In genomic region chr10:32189400-32190084, GRCh38 we compare ENCODE assay signal across 12 cellular contexts.
DNase-seq lines count a peak whose midpoint lies in the region; ATAC-seq, FAIRE-seq and TF ChIP-seq lines count a peak whose summit lies in the region.
"Had no signal": no experiment of that assay in that cellular context is flagged by ENCODE, and none has a peak within 500 bp of the region (broad histone marks: within the 10 kb centered on the region; RNA-seq: fewer than 3 reads in every experiment).

No MANE protein-coding gene starts in this region.

- POLR2A ChIA-PET in IMR-90 (lab: Charles Lee; ENCODE audit: unreplicated experiment): no interaction called here

- H2BK5ac ChIP-seq in IMR-90 (ENCODE audit: low read depth, low read length, poor library complexity, severe bottlenecking): no peak overlapping the region

- no peak overlapping the region for H3K4me2 ChIP-seq in IMR-90 (ENCODE audit: low read depth, low read length)
- no peak overlapping the region for H3K4me2 ChIP-seq in astrocyte (ENCODE audit: low read length)

- peaks cover 2% of the 10 kb centered on the region for H3K4me1 Mint-ChIP-seq in astrocyte (ENCODE audit: low read depth, unreplicated experiment)
- H3K4me1 Mint-ChIP-seq in natural killer cell treated with Interleukin-12 subunit alpha and Interleukin-12 subunit beta and Interleukin-15 and Interleukin-18, amount 100 ng/mL, for 72 hours (ENCODE audit: low read depth in 2 of 2): no peaks in the 10 kb centered on the region

- TF ChIP-seq POLR2A in IMR-90 (IDR thresholded peaks at IDR 0.05; ENCODE audit: low read depth, low read length): no peak
- TF ChIP-seq POLR2A in testis (IDR thresholded peaks at IDR 0.05): no peak

- no peak overlapping the region for H2AFZ ChIP-seq in IMR-90 (replicated peaks; ENCODE audit: low read length, poor library complexity)
- H2AFZ ChIP-seq in astrocyte (ENCODE audit: low read depth, low read length): no peak overlapping the region

- H3K4me3 Mint-ChIP-seq in astrocyte (ENCODE audit: unreplicated experiment): no peak overlapping the region
- no peak overlapping the region for H3K4me3 Mint-ChIP-seq in natural killer cell treated with Interleukin-12 subunit alpha and Interleukin-12 subunit beta and Interleukin-15 and Interleukin-18, amount 100 ng/mL, for 72 hours

- no peak overlapping the region for H3K27ac ChIP-seq in IMR-90 (ENCODE audit: insufficient read depth, low read length)
- no peak overlapping the region for H3K27ac ChIP-seq in astrocyte (ENCODE audit: low read depth, low read length)
- no peak overlapping the region for H3K27ac ChIP-seq in testis
- H3K27ac ChIP-seq: heart left ventricle, right atrium auricular region, SK-N-MC had no signal

- H3K9me3 Mint-ChIP-seq in astrocyte (ENCODE audit: unreplicated experiment): peaks cover 1% of the 10 kb centered on the region
- H3K9me3 Mint-ChIP-seq in natural killer cell treated with Interleukin-12 subunit alpha and Interleukin-12 subunit beta and Interleukin-15 and Interleukin-18, amount 100 ng/mL, for 72 hours: no peaks in the 10 kb centered on the region

- H3K56ac ChIP-seq in IMR-90 (ENCODE audit: extremely low read depth, insufficient read depth, low read length): no peak overlapping the region

- H2BK20ac ChIP-seq in IMR-90 (ENCODE audit: low read depth, low read length): no peak overlapping the region

- H3K27me3 Mint-ChIP-seq in astrocyte (ENCODE audit: low read depth, unreplicated experiment): no peaks in the 10 kb centered on the region
- peaks cover 0 to 7% of the 10 kb centered on the region in 2 donors for H3K27me3 Mint-ChIP-seq in natural killer cell treated with Interleukin-12 subunit alpha and Interleukin-12 subunit beta and Interleukin-15 and Interleukin-18, amount 100 ng/mL, for 72 hours

- no CpG with 5 or more reads among the region's 5 CpGs for WGBS in IMR-90 (ENCODE audit: extremely low coverage in 2 of 2, insufficient read length in 1 of 2), 2 experiments
- 92 to 95% methylated on average over 5 of the region's 5 CpGs for WGBS in testis, 2 donors

- in situ Hi-C loops in IMR-90 (cut with MboI; ENCODE audit: low sequenced_read_pairs): no loop called here

- H3K36me3 ChIP-seq in IMR-90 (ENCODE audit: control insufficient read depth, insufficient read depth, low read length) (no peaks in the 10 kb centered on the region), astrocyte (ENCODE audit: insufficient read depth, low read length) (no peaks in the 10 kb centered on the region), testis (ENCODE audit: low read depth, missing control alignments) (no peaks in the 10 kb centered on the region)
- H3K36me3 ChIP-seq: heart left ventricle, right atrium auricular region had no signal

- H2AK5ac ChIP-seq in IMR-90 (ENCODE audit: low read depth, low read length): no peak overlapping the region

- TF ChIP-seq CTCF in AG09319 (IDR thresholded peaks at IDR 0.05; ENCODE audit: low read depth, low read length): peak; percentile 33
- 0 out of 2 replicates have a peak, but pooled peaks have one; percentile 23 for TF ChIP-seq CTCF in IMR-90 (conservative IDR thresholded peaks at IDR 0.05; ENCODE audit: low read depth, low read length)
- peak; percentile 22 for TF ChIP-seq CTCF in astrocyte (IDR thresholded peaks at IDR 0.05; ENCODE audit: insufficient read depth, low read depth, low read length)
- no peak for TF ChIP-seq CTCF in testis (IDR thresholded peaks at IDR 0.05)

- H2AK9ac ChIP-seq in IMR-90 (replicated peaks; ENCODE audit: low read depth, low read length, poor library complexity): no peak overlapping the region

- no peak overlapping the region for H4K5ac ChIP-seq in IMR-90 (ENCODE audit: low read depth, low read length)

- no peak overlapping the region for H2BK120ac ChIP-seq in IMR-90 (ENCODE audit: low read depth, low read length)

- H3K36me3 Mint-ChIP-seq in astrocyte (ENCODE audit: low read depth, unreplicated experiment): no peaks in the 10 kb centered on the region
- H3K36me3 Mint-ChIP-seq in natural killer cell treated with Interleukin-12 subunit alpha and Interleukin-12 subunit beta and Interleukin-15 and Interleukin-18, amount 100 ng/mL, for 72 hours: no peaks in the 10 kb centered on the region

- TF ChIP-seq RAD21 in IMR-90 (IDR thresholded peaks at IDR 0.05; ENCODE audit: low read length): no peak

- H4K20me1 ChIP-seq in IMR-90 (ENCODE audit: insufficient read depth, low read length): no peaks in the 10 kb centered on the region
- no peaks in the 10 kb centered on the region for H4K20me1 ChIP-seq in astrocyte (ENCODE audit: insufficient read depth, low read length)

- H3K14ac ChIP-seq in IMR-90 (replicated peaks; ENCODE audit: low read depth, low read length): no peak overlapping the region

- FAIRE-seq in astrocyte (lab: Jason Lieb, UNC) (no peak), urothelium cell line (lab: Jason Lieb, UNC) (no peak)

- no peak overlapping the region for H3K23ac ChIP-seq in IMR-90 (ENCODE audit: low read depth, low read length)

- dilution Hi-C loops in IMR-90 (cut with HindIII; ENCODE audit: low sequenced_read_pairs, unreplicated experiment): no loop called here

- no peak overlapping the region for H4K8ac ChIP-seq in IMR-90 (ENCODE audit: low read depth in 2 of 2, low read length in 2 of 2)

- H3K4me1 ChIP-seq in IMR-90 (ENCODE audit: control insufficient read depth, insufficient read depth, low read length) (no peaks in the 10 kb centered on the region), astrocyte (ENCODE audit: insufficient read depth, low read length) (no peaks in the 10 kb centered on the region), testis (no peaks in the 10 kb centered on the region)
- H3K4me1 ChIP-seq: right atrium auricular region had no signal

- H3K9me3 ChIP-seq in IMR-90 (ENCODE audit: control insufficient read depth, insufficient read depth, low read length) (no peaks in the 10 kb centered on the region), astrocyte (ENCODE audit: insufficient read depth, low read depth, low read length) (no peaks in the 10 kb centered on the region), testis (no peaks in the 10 kb centered on the region)
- H3K9me3 ChIP-seq: heart left ventricle, right atrium auricular region had no signal

- H4K91ac ChIP-seq in IMR-90 (ENCODE audit: insufficient read depth, low read depth, low read length): no peak overlapping the region

- H3K4ac ChIP-seq in IMR-90 (ENCODE audit: low read depth, low read length): no peak overlapping the region

- no peak overlapping the region for H3K4me3 ChIP-seq in IMR-90 (ENCODE audit: insufficient read depth, low read depth, low read length)
- no peak overlapping the region for H3K4me3 ChIP-seq in astrocyte (ENCODE audit: insufficient read depth, low read depth, low read length)
- H3K4me3 ChIP-seq in testis: no peak overlapping the region
- H3K4me3 ChIP-seq: heart left ventricle, right atrium auricular region, SK-N-MC had no signal

- CTCF ChIA-PET in IMR-90 (lab: Yijun Ruan, JAX): interaction anchor here (0.8 to 1.2 kb wide), 2 partner anchors 11 to 20 kb away, joined by 3 to 4 read pairs; no protein-coding TSS in a partner anchor

- no peak overlapping the region for H3K9ac ChIP-seq in IMR-90 (ENCODE audit: low read depth, low read length)
- H3K9ac ChIP-seq in astrocyte (ENCODE audit: low read length): no peak overlapping the region

- H2BK15ac ChIP-seq in IMR-90 (ENCODE audit: low read depth, low read length): no peak overlapping the region

- peaks cover 7% of the 10 kb centered on the region for H3K27me3 ChIP-seq in IMR-90 (ENCODE audit: control insufficient read depth, insufficient read depth, low read length)
- H3K27me3 ChIP-seq in astrocyte (ENCODE audit: insufficient read depth, low read length): no peaks in the 10 kb centered on the region
- H3K27me3 ChIP-seq in testis: no peaks in the 10 kb centered on the region
- H3K27me3 ChIP-seq: heart left ventricle, right atrium auricular region had no signal

- H3K9me1 ChIP-seq in IMR-90 (ENCODE audit: insufficient read depth, low read length): no peaks in the 10 kb centered on the region

- no TSS peak for BruUV-seq in IMR-90 (replicated peaks; lab: Mats Ljungman, UMichigan)

- H3K79me2 ChIP-seq in astrocyte (ENCODE audit: insufficient read depth, low read length): no peaks in the 10 kb centered on the region

- no peak overlapping the region for H3K27ac Mint-ChIP-seq in astrocyte (ENCODE audit: unreplicated experiment)
- H3K27ac Mint-ChIP-seq in natural killer cell treated with Interleukin-12 subunit alpha and Interleukin-12 subunit beta and Interleukin-15 and Interleukin-18, amount 100 ng/mL, for 72 hours: no peak overlapping the region

- intact Hi-C loops in IMR-90 (cut with micrococcal nuclease): loop anchor here (5.0 kb wide), 1 partner anchor 818 kb away; no protein-coding TSS in a partner anchor
- intact Hi-C loops in testis (cut with DNase I; ENCODE audit: low total_unique reads): no loop called here

- ATAC-seq in IMR-90 (ENCODE audit: low read depth): peak; percentile 56; the same call in 1 of the 2 replicates
- no peak for ATAC-seq in natural killer cell treated with Interleukin-12 subunit alpha and Interleukin-12 subunit beta and Interleukin-15 and Interleukin-18, amount 100 ng/mL, for 72 hours

- no peak overlapping the region for H3K18ac ChIP-seq in IMR-90 (ENCODE audit: low read depth, low read length)

- DNase-seq in AG09319 (ENCODE audit: extremely low read depth, low read depth) (no peak), IMR-90 (peak; percentile 35), astrocyte (ENCODE audit: low read depth) (peak; percentile 12), lung microvascular endothelial cell (ENCODE audit: low read depth in 2 of 2) (peak; percentile 20 to 68), testis (no peak), urothelium cell line (ENCODE audit: low spot score) (no peak)
- DNase-seq in natural killer cell treated with Interleukin-12 subunit alpha and Interleukin-12 subunit beta and Interleukin-15 and Interleukin-18, amount 100 ng/mL, for 72 hours (ENCODE audit: low spot score): no peak
- no peak for DNase-seq in activated naive CD4-positive, alpha-beta T cell treated with Interleukin-2 at 50 U/mL for 16 hours
- DNase-seq: activated effector memory CD4-positive, alpha-beta T cell treated with anti-CD3 and anti-CD28 coated beads, Interleukin-2, amount 50 U/mL, for 16 hours; heart left ventricle had no signal

- H3K79me1 ChIP-seq in IMR-90 (ENCODE audit: low read depth in 1 of 2, low read length in 2 of 2): no peaks in the 10 kb centered on the region

TF ChIP-seq in IMR-90, 13 proteins besides CTCF, POLR2A, EP300 and RAD21:
- TF ChIP-seq, protein P1, sequence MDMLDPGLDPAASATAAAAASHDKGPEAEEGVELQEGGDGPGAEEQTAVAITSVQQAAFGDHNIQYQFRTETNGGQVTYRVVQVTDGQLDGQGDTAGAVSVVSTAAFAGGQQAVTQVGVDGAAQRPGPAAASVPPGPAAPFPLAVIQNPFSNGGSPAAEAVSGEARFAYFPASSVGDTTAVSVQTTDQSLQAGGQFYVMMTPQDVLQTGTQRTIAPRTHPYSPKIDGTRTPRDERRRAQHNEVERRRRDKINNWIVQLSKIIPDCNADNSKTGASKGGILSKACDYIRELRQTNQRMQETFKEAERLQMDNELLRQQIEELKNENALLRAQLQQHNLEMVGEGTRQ (IDR thresholded peaks at IDR 0.05; ENCODE audit: low read depth, low read length): no peak
- no peak for TF ChIP-seq CHD1 (IDR thresholded peaks at IDR 0.05; ENCODE audit: low read depth, low read length)
- no peak for TF ChIP-seq RCOR1 (IDR thresholded peaks at IDR 0.05; ENCODE audit: insufficient replicate concordance, low read length)
- no peak for TF ChIP-seq NFE2L2 (IDR thresholded peaks at IDR 0.05; ENCODE audit: low read depth, low read length)

Comparison
In these comparisons a context has a peak if more than half of its experiments do, and no peak if none do; other contexts are left out.
1. DNase-seq: peak in IMR-90 (single experiment), astrocyte (single experiment) and lung microvascular endothelial cell (2 of 2); none in AG09319 (single experiment), natural killer cell treated with Interleukin-12 subunit alpha and Interleukin-12 subunit beta and Interleukin-15 and Interleukin-18, amount 100 ng/mL, for 72 hours (single experiment), testis (single experiment), activated naive CD4-positive, alpha-beta T cell treated with Interleukin-2 at 50 U/mL for 16 hours (single experiment) and urothelium cell line (single experiment).
2. CTCF ChIP-seq: peak in AG09319 (single experiment), IMR-90 (single experiment) and astrocyte (single experiment); none in testis (0 of 3).